ENCODE assay signal across 20 cellular contexts in genomic region chr10:124109261-124109660, GRCh38.
"Had no signal": no experiment of that assay in that cellular context is flagged by ENCODE, and none has a peak within 500 bp of the region (broad histone marks: within the 10 kb centered on the region; RNA-seq: fewer than 3 reads in every experiment).

No MANE protein-coding gene starts in this region.

- H3K36me3 ChIP-seq: esophagus squamous epithelium, left ventricle myocardium inferior, lower lobe of right lung, neural progenitor cell, pancreas, tibial artery, upper lobe of left lung, uterus had no signal

- ATAC-seq: foreskin keratinocyte; left cardiac atrium; lower lobe of right lung; natural killer cell treated with Interleukin-12 subunit alpha and Interleukin-12 subunit beta and Interleukin-15 and Interleukin-18, amount 100 ng/mL, for 72 hours; pancreas; right cardiac atrium had no signal

- H3K9me3 ChIP-seq: esophagus squamous epithelium, left ventricle myocardium inferior, lower lobe of right lung, pancreas, tibial artery, upper lobe of left lung, uterus had no signal

- H3K9ac ChIP-seq: neural progenitor cell had no signal

- DNase-seq: dermis blood vessel endothelial cell; esophagus squamous epithelium; foreskin keratinocyte; kidney; left cardiac atrium; left ventricle myocardium inferior; lower lobe of right lung; midbrain; occipital lobe; pancreas; right cardiac atrium; small intestine; stimulated activated CD4-positive, alpha-beta T cell treated with anti-CD3 and anti-CD28 coated beads, Interleukin-12 subunit alpha, Interleukin-12 subunit beta, amount 100 ng/mL, for 4 hours; stimulated activated naive CD4-positive, alpha-beta T cell treated with Interleukin-2 at 50 U/mL for 16 hours; tibial artery; upper lobe of left lung; uterus had no signal

- H3K4me1 ChIP-seq: uterus had no signal

- H3K4me3 ChIP-seq: esophagus squamous epithelium, hepatocyte, left ventricle myocardium inferior, lower lobe of right lung, neural progenitor cell, pancreas, tibial artery, upper lobe of left lung, uterus had no signal

- H3K27ac ChIP-seq: esophagus squamous epithelium, foreskin keratinocyte, hepatocyte, left ventricle myocardium inferior, lower lobe of right lung, neural progenitor cell, pancreas, tibial artery, upper lobe of left lung, uterus had no signal

- H3K27me3 ChIP-seq: esophagus squamous epithelium, hepatocyte, neural progenitor cell, pancreas, tibial artery, upper lobe of left lung, uterus had no signal

- H3K4me2 ChIP-seq: hepatocyte, neural progenitor cell had no signal

- H2AFZ ChIP-seq: hepatocyte, neural progenitor cell had no signal

- H3K79me2 ChIP-seq: hepatocyte had no signal
